22 cellular contexts compared by ENCODE assay signal in genomic region chr22:43389227-43389836, GRCh38. TPM values are rescaled to one million over a fixed set of nuclear protein-coding genes. Genes with fewer than 3 reads are reported as not detected.
"Had no signal": no experiment of that assay in that cellular context is flagged by ENCODE, and none has a peak within 500 bp of the region (broad histone marks: within the 10 kb centered on the region; RNA-seq: fewer than 3 reads in every experiment).

No MANE protein-coding gene starts in this region.

- H3K27ac ChIP-seq: epithelial cell of prostate, heart left ventricle, suprapubic skin, upper lobe of left lung had no signal

- H3K27ac Mint-ChIP-seq: activated CD4-positive, alpha-beta T cell treated with anti-CD3 and anti-CD28 coated beads, Interleukin-2, amount 10 ng/mL, durations not matched to agents 7 days and 5 days; activated T-cell treated with anti-CD3 and anti-CD28 coated beads, Interleukin-2, amount 50 U/mL, for 72 hours; dendritic cell treated with granulocyte-macrophage colony-stimulating factor and Interleukin-4, amounts not matched to agents 40 ng/mL and 50 ng/mL, for 4 days; effector memory CD8-positive, alpha-beta T cell; nephron had no signal

- H3K9me3 Mint-ChIP-seq: activated CD4-positive, alpha-beta T cell treated with anti-CD3 and anti-CD28 coated beads, Interleukin-2, amount 10 ng/mL, durations not matched to agents 7 days and 5 days; activated T-cell treated with anti-CD3 and anti-CD28 coated beads, Interleukin-2, amount 50 U/mL, for 72 hours; dendritic cell treated with granulocyte-macrophage colony-stimulating factor and Interleukin-4, amounts not matched to agents 40 ng/mL and 50 ng/mL, for 4 days; effector memory CD8-positive, alpha-beta T cell had no signal

- H3K9me3 ChIP-seq: heart left ventricle, suprapubic skin, upper lobe of left lung had no signal

- DNase-seq: activated CD4-positive, alpha-beta T cell treated with anti-CD3 and anti-CD28 coated beads, Interleukin-2, amount 10 ng/mL, durations not matched to agents 7 days and 5 days; activated CD4-positive, CD25-positive, alpha-beta regulatory T cell; activated CD8-positive, alpha-beta memory T cell treated with anti-CD3 and anti-CD28 coated beads, Interleukin-2, amount 50 U/mL, for 48 hours; activated T-cell treated with anti-CD3 and anti-CD28 coated beads, Interleukin-2, amount 50 U/mL, for 72 hours; effector memory CD8-positive, alpha-beta T cell; foreskin melanocyte; left ventricle myocardium superior; mesendoderm; stimulated activated naive CD8-positive, alpha-beta T cell treated with anti-CD3 and anti-CD28 coated beads, Interleukin-15, Interleukin-2, amounts not matched to agents 100 U/mL and 50 U/mL, for 24 hours; T-helper 2 cell; upper lobe of left lung had no signal

- H3K4me1 Mint-ChIP-seq: activated CD4-positive, alpha-beta T cell treated with anti-CD3 and anti-CD28 coated beads, Interleukin-2, amount 10 ng/mL, durations not matched to agents 7 days and 5 days; nephron had no signal

- H3K27me3 ChIP-seq: upper lobe of left lung had no signal

- ATAC-seq: activated T-cell treated with anti-CD3 and anti-CD28 coated beads, Interleukin-2, amount 50 U/mL, for 72 hours; effector memory CD8-positive, alpha-beta T cell; stimulated activated naive CD8-positive, alpha-beta T cell treated with anti-CD3 and anti-CD28 coated beads, Interleukin-15, Interleukin-2, amounts not matched to agents 100 U/mL and 50 U/mL, for 24 hours had no signal

- H3K4me3 Mint-ChIP-seq: activated CD4-positive, alpha-beta T cell treated with anti-CD3 and anti-CD28 coated beads, Interleukin-2, amount 10 ng/mL, durations not matched to agents 7 days and 5 days; activated T-cell treated with anti-CD3 and anti-CD28 coated beads, Interleukin-2, amount 50 U/mL, for 72 hours; dendritic cell treated with granulocyte-macrophage colony-stimulating factor and Interleukin-4, amounts not matched to agents 40 ng/mL and 50 ng/mL, for 4 days; effector memory CD8-positive, alpha-beta T cell; nephron had no signal

RNA-seq across cellular contexts. Expression of gene MPPED1, which starts 22.5 kb away (rescaled TPM):
- total RNA-seq: activated CD4-positive, alpha-beta T cell treated with anti-CD3 and anti-CD28 coated beads, Interleukin-2, amount 10 ng/mL, durations not matched to agents 7 days and 5 days; activated T-cell treated with anti-CD3 and anti-CD28 coated beads, Interleukin-2, amount 50 U/mL, for 72 hours; aorta; bronchial epithelial cell; fibroblast of lung; kidney epithelial cell; left ventricle myocardium superior; omental fat pad; pulmonary artery endothelial cell; upper lobe of left lung had no signal

RNA-seq across cellular contexts. Expression of gene SCUBE1, which starts 46.2 kb away (rescaled TPM):
- total RNA-seq: activated CD4-positive, alpha-beta T cell treated with anti-CD3 and anti-CD28 coated beads, Interleukin-2, amount 10 ng/mL, durations not matched to agents 7 days and 5 days; pulmonary artery endothelial cell had no signal
